ENCODE assay signal across 11 cellular contexts in the genomic region with DNA sequence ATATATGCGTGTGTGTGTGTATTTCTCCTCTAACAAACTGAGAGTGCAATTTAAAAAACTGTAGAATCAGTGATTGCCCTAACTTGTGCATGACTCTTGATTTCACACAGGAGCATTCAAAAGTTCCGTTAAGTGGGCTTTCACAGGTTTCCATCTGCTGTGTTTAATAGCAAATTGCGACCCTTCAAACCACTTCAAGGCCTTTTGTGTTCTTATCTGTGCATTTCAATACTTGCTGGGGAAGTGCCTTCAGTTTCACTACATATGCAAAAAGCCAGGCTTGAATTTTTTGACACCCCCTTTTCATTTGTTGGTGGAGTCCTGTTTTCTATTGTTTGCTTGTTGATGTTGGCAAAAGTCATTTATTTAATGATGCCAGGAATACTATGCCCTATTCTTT. TPM values are rescaled to one million over a fixed set of nuclear protein-coding genes. Genes with fewer than 3 reads are reported as not detected.
A peak's percentile ranks its signal among the peaks of the same experiment; 100 is the strongest.
DNase-seq lines count a peak whose midpoint lies in the region; ATAC-seq and TF ChIP-seq lines count a peak whose summit lies in the region.
"Had no signal": no experiment of that assay in that cellular context is flagged by ENCODE, and none has a peak within 500 bp of the region (broad histone marks: within the 10 kb centered on the region; RNA-seq: fewer than 3 reads in every experiment).

No MANE protein-coding gene starts in this region.

- H3K27me3 ChIP-seq in MM.1S (replicated peaks; ENCODE audit: insufficient read depth, low read length) (no peaks in the 10 kb centered on the region), adipocyte (replicated peaks; ENCODE audit: control insufficient read depth, insufficient read depth, low read length) (no peaks in the 10 kb centered on the region)
- H3K27me3 ChIP-seq: right atrium auricular region had no signal

- H3K4me1 Mint-ChIP-seq in neural crest cell, result peaks cover 63% of the 10 kb centered on the region

- H3K36me3 ChIP-seq in MM.1S (replicated peaks; ENCODE audit: insufficient read depth, low read length) (no peaks in the 10 kb centered on the region), adipocyte (ENCODE audit: control insufficient read depth, insufficient read depth, low read length, severe bottlenecking) (no peaks in the 10 kb centered on the region)
- H3K36me3 ChIP-seq: right atrium auricular region had no signal

- TF ChIP-seq CTCF in MM.1S (IDR thresholded peaks at IDR 0.05; ENCODE audit: low read length), result no peak
- TF ChIP-seq CTCF in neural crest cell (conservative IDR thresholded peaks at IDR 0.05), result no peak

- peak overlapping the region; percentile 17; the same call in 1 of the 2 replicates for H3K4me2 ChIP-seq in MM.1S (ENCODE audit: low read depth, low read length)

- no peaks in the 10 kb centered on the region for H3K79me2 ChIP-seq in MM.1S (ENCODE audit: low read length)

- H3F3A ChIP-seq in MM.1S (ENCODE audit: insufficient read depth, low read length), result no peaks in the 10 kb centered on the region; the same call in 1 of the 2 replicates

- no peak overlapping the region for H3K9ac ChIP-seq in MM.1S (ENCODE audit: low read length)
- peak overlapping the region; percentile 87 for H3K9ac ChIP-seq in adipocyte (ENCODE audit: low read length)

- ATAC-seq in GM21619 (IDR thresholded peaks at IDR 0.05; ENCODE audit: unreplicated experiment), result no peak
- no peak for ATAC-seq in HG02938 (IDR thresholded peaks at IDR 0.05; ENCODE audit: unreplicated experiment)

- H3K4me3 ChIP-seq in MM.1S (ENCODE audit: low read length) (no peak overlapping the region), adipocyte (ENCODE audit: low read length) (no peak overlapping the region)

- H3K4me1 ChIP-seq in MM.1S (ENCODE audit: low read length), result no peaks in the 10 kb centered on the region
- peaks cover 3% of the 10 kb centered on the region for H3K4me1 ChIP-seq in adipocyte (ENCODE audit: control insufficient read depth, insufficient read depth, low read length)

- H3K27ac ChIP-seq in MM.1S (ENCODE audit: low read length), result no peak overlapping the region

- H3K27ac Mint-ChIP-seq in neural crest cell (ENCODE audit: unreplicated experiment), result no peak overlapping the region

- peak overlapping the region; percentile 84 for H3K4me3 Mint-ChIP-seq in neural crest cell

- H3K36me3 Mint-ChIP-seq in neural crest cell (ENCODE audit: low read depth), result no peaks in the 10 kb centered on the region

- H2AFZ ChIP-seq in MM.1S (ENCODE audit: low read length), result no peak overlapping the region

- H3K9me3 Mint-ChIP-seq in neural crest cell, result no peaks in the 10 kb centered on the region
- H3K9me3 Mint-ChIP-seq: activated T-cell treated with anti-CD3 and anti-CD28 coated beads, Interleukin-2, amount 50 U/mL, for 72 hours had no signal

- H3K27me3 Mint-ChIP-seq in neural crest cell (ENCODE audit: low read depth), result peaks cover 44% of the 10 kb centered on the region

- peak; percentile 79 for DNase-seq in NCI-H2107 treated with DMSO at 0.1 percent for 48 hours (lab: John Stamatoyannopoulos, UW; ENCODE audit: unreplicated experiment)
- no peak for DNase-seq in NCI-H2107 (lab: John Stamatoyannopoulos, UW)
- peak; percentile 20 for DNase-seq in MM.1S
- DNase-seq in adipocyte (ENCODE audit: low read depth), result no peak
- no peak for DNase-seq in neural crest cell (ENCODE audit: low read depth, low spot score)
- no peak for DNase-seq in foreskin melanocyte
- DNase-seq: cortex of kidney had no signal

- no peaks in the 10 kb centered on the region for H4K20me1 ChIP-seq in MM.1S (ENCODE audit: insufficient read depth, low read length)

- H3K9me3 ChIP-seq in MM.1S (replicated peaks; ENCODE audit: insufficient read depth, low read length), result no peaks in the 10 kb centered on the region
- no peaks in the 10 kb centered on the region for H3K9me3 ChIP-seq in adipocyte (ENCODE audit: control insufficient read depth, low read length)
- H3K9me3 ChIP-seq: right atrium auricular region had no signal

- H3K9me2 ChIP-seq in MM.1S (replicated peaks; ENCODE audit: insufficient read depth, low read length), result no peaks in the 10 kb centered on the region

RNA-seq across cellular contexts. Expression of gene CLYBL, which starts 52.7 kb away (rescaled TPM):
- total RNA-seq in neural crest cell, result 8.3 and 9.0 TPM in 2 replicates

Comparison
In these comparisons a context has a peak if more than half of its experiments do, and no peak if none do; other contexts are left out.
1. DNase-seq: peak in NCI-H2107 treated with DMSO at 0.1 percent for 48 hours (single experiment) and MM.1S (single experiment); none in NCI-H2107 (single experiment), adipocyte (single experiment), neural crest cell (single experiment) and foreskin melanocyte (single experiment).